Comparison of ENCODE assay signal across 18 cellular contexts in the genomic region with DNA sequence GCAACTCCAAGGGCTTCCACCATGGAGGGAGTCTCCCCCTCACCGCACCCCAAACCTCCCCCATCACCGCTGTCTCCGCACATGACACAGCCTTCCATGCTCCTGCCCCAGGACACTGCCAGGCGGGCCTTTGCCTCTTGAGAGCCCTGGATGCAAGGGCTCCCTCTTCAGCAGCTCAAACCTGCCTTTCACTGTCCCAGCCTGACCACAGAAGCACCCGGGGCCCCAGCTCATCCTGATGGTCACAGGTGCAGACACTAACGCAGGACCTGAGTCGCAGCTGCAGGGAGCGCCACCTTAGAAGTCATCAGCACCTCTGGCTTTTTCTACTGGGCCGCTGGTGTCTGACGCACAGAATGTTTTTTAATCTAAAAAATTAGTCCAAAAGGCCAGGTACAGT. TPM values are rescaled to one million over a fixed set of nuclear protein-coding genes. Genes with fewer than 3 reads are reported as not detected.
A peak's percentile ranks its signal among the peaks of the same experiment; 100 is the strongest.
DNase-seq lines count a peak whose midpoint lies in the region; ATAC-seq and TF ChIP-seq lines count a peak whose summit lies in the region.
"Had no signal": no experiment of that assay in that cellular context is flagged by ENCODE, and none has a peak within 500 bp of the region (broad histone marks: within the 10 kb centered on the region; RNA-seq: fewer than 3 reads in every experiment).

No MANE protein-coding gene starts in this region.

- no peak for DNase-seq in activated T-cell treated with anti-CD3 and anti-CD28 coated beads, Interleukin-2, amount 50 U/mL, for 24 hours
- DNase-seq in activated T-cell treated with anti-CD3 and anti-CD28 coated beads, Interleukin-2, amount 50 U/mL, for 4 hours: no peak
- DNase-seq in NAMALWA (ENCODE audit: low spot score) (peak; percentile 78), AG20443 (ENCODE audit: low spot score) (no peak), Calu3 (no peak)
- DNase-seq: ACHN, endodermal cell, glutamatergic neuron, left ventricle myocardium inferior, NCI-H1092, NCI-H2029 treated with DMSO at 0.1 percent for 48 hours, NCI-H446 treated with DMSO at 0.1 percent for 48 hours, Right ventricle myocardium superior, SW 1271, tibial artery had no signal

- H3K4me1 Mint-ChIP-seq in activated T-cell treated with anti-CD3 and anti-CD28 coated beads, Interleukin-2, amount 50 U/mL, for 24 hours (ENCODE audit: low read depth): peaks cover 69% of the 10 kb centered on the region
- H3K4me1 Mint-ChIP-seq in activated T-cell treated with anti-CD3 and anti-CD28 coated beads, Interleukin-2, amount 50 U/mL, for 4 hours (ENCODE audit: low read depth): peaks cover 70% of the 10 kb centered on the region
- peaks cover 59% of the 10 kb centered on the region for H3K4me1 Mint-ChIP-seq in brain
- H3K4me1 Mint-ChIP-seq in stimulated activated memory B cell treated with anti-CD40 and anti-IgM and Interleukin-4, amounts not matched to agents 10 μg/mL and 1 μg/mL and 100 μg/mL, for 72 hours: peaks cover 67% of the 10 kb centered on the region
- H3K4me1 Mint-ChIP-seq in Calu3 (ENCODE audit: low read depth, unreplicated experiment): peaks cover 9% of the 10 kb centered on the region

- no peak overlapping the region for H3K4me3 Mint-ChIP-seq in activated T-cell treated with anti-CD3 and anti-CD28 coated beads, Interleukin-2, amount 50 U/mL, for 24 hours
- no peak overlapping the region for H3K4me3 Mint-ChIP-seq in activated T-cell treated with anti-CD3 and anti-CD28 coated beads, Interleukin-2, amount 50 U/mL, for 4 hours
- H3K4me3 Mint-ChIP-seq in brain (no peak overlapping the region), Calu3 (ENCODE audit: low read depth, unreplicated experiment) (no peak overlapping the region)
- H3K4me3 Mint-ChIP-seq in stimulated activated memory B cell treated with anti-CD40 and anti-IgM and Interleukin-4, amounts not matched to agents 10 μg/mL and 1 μg/mL and 100 μg/mL, for 72 hours: no peak overlapping the region
- H3K4me3 Mint-ChIP-seq: endodermal cell had no signal

- H3K36me3 Mint-ChIP-seq in activated T-cell treated with anti-CD3 and anti-CD28 coated beads, Interleukin-2, amount 50 U/mL, for 24 hours (ENCODE audit: low read depth): peaks cover 69% of the 10 kb centered on the region
- H3K36me3 Mint-ChIP-seq in activated T-cell treated with anti-CD3 and anti-CD28 coated beads, Interleukin-2, amount 50 U/mL, for 4 hours (ENCODE audit: insufficient read depth): peaks cover 15% of the 10 kb centered on the region
- no peaks in the 10 kb centered on the region for H3K36me3 Mint-ChIP-seq in brain
- H3K36me3 Mint-ChIP-seq in stimulated activated memory B cell treated with anti-CD40 and anti-IgM and Interleukin-4, amounts not matched to agents 10 μg/mL and 1 μg/mL and 100 μg/mL, for 72 hours: peaks cover 58% of the 10 kb centered on the region
- no peaks in the 10 kb centered on the region for H3K36me3 Mint-ChIP-seq in Calu3 (ENCODE audit: insufficient read depth, unreplicated experiment)

- CTCF ChIA-PET in Calu3 (lab: Charles Lee): no interaction called here

- peak overlapping the region; percentile 79 for H3K27ac Mint-ChIP-seq in activated T-cell treated with anti-CD3 and anti-CD28 coated beads, Interleukin-2, amount 50 U/mL, for 24 hours
- peak overlapping the region in 3 of 5 experiments; percentile 31 to 48 (median 41) for H3K27ac Mint-ChIP-seq in brain
- H3K27ac Mint-ChIP-seq in stimulated activated memory B cell treated with anti-CD40 and anti-IgM and Interleukin-4, amounts not matched to agents 10 μg/mL and 1 μg/mL and 100 μg/mL, for 72 hours: peak overlapping the region; percentile 90
- H3K27ac Mint-ChIP-seq in Calu3 (ENCODE audit: unreplicated experiment): no peak overlapping the region
- H3K27ac Mint-ChIP-seq: endodermal cell had no signal

- no peaks in the 10 kb centered on the region for H3K9me3 Mint-ChIP-seq in activated T-cell treated with anti-CD3 and anti-CD28 coated beads, Interleukin-2, amount 50 U/mL, for 24 hours
- no peaks in the 10 kb centered on the region for H3K9me3 Mint-ChIP-seq in activated T-cell treated with anti-CD3 and anti-CD28 coated beads, Interleukin-2, amount 50 U/mL, for 4 hours
- H3K9me3 Mint-ChIP-seq in brain (peaks cover 0 to 11% (median 0%) of the 10 kb centered on the region in 5 experiments), Calu3 (ENCODE audit: low read depth, unreplicated experiment) (no peaks in the 10 kb centered on the region)
- H3K9me3 Mint-ChIP-seq in stimulated activated memory B cell treated with anti-CD40 and anti-IgM and Interleukin-4, amounts not matched to agents 10 μg/mL and 1 μg/mL and 100 μg/mL, for 72 hours: no peaks in the 10 kb centered on the region
- H3K9me3 Mint-ChIP-seq: endodermal cell had no signal

- no TSS peak for BruUV-seq in Calu3 (replicated peaks; lab: Mats Ljungman, UMichigan)

- ATAC-seq in activated T-cell treated with anti-CD3 and anti-CD28 coated beads, Interleukin-2, amount 50 U/mL, for 4 hours: no peak
- no peak for ATAC-seq in stimulated activated memory B cell treated with anti-CD40 and anti-IgM and Interleukin-4, amounts not matched to agents 10 μg/mL and 1 μg/mL and 100 μg/mL, for 72 hours
- no peak for ATAC-seq in GM19397 (IDR thresholded peaks at IDR 0.05; ENCODE audit: unreplicated experiment)

- intact Hi-C loops in Calu3 (cut with micrococcal nuclease; ENCODE audit: unreplicated experiment): no loop called here

- no peaks in the 10 kb centered on the region for H3K27me3 Mint-ChIP-seq in activated T-cell treated with anti-CD3 and anti-CD28 coated beads, Interleukin-2, amount 50 U/mL, for 24 hours
- H3K27me3 Mint-ChIP-seq in activated T-cell treated with anti-CD3 and anti-CD28 coated beads, Interleukin-2, amount 50 U/mL, for 4 hours (ENCODE audit: low read depth): no peaks in the 10 kb centered on the region
- H3K27me3 Mint-ChIP-seq in brain (peaks cover 7% of the 10 kb centered on the region), Calu3 (ENCODE audit: unreplicated experiment) (no peaks in the 10 kb centered on the region)
- no peaks in the 10 kb centered on the region for H3K27me3 Mint-ChIP-seq in stimulated activated memory B cell treated with anti-CD40 and anti-IgM and Interleukin-4, amounts not matched to agents 10 μg/mL and 1 μg/mL and 100 μg/mL, for 72 hours

- TF ChIP-seq CTCF in brain (conservative IDR thresholded peaks at IDR 0.05) (no peak), Calu3 (IDR thresholded peaks at IDR 0.05; ENCODE audit: unreplicated experiment) (no peak)

RNA-seq across cellular contexts. Expression of gene SYNE3, which starts 54.0 kb away (rescaled TPM):
- total RNA-seq in activated T-cell treated with anti-CD3 and anti-CD28 coated beads, Interleukin-2, amount 50 U/mL, for 4 hours: 10 to 100 TPM; 11.5 to 15.0 (median 12.9) TPM
- 2.0 TPM for polyA plus RNA-seq in brain (ENCODE audit: insufficient read depth, low read depth, low replicate concordance)
- 0.97 and 1.1 TPM in 2 replicates for total RNA-seq in Calu3 (2022)
